In genomic region chr18:29779096-29779495, GRCh38 we compare ENCODE assay signal across 22 cellular contexts.
DNase-seq lines count a peak whose midpoint lies in the region; ATAC-seq and TF ChIP-seq lines count a peak whose summit lies in the region.
"Had no signal": no experiment of that assay in that cellular context is flagged by ENCODE, and none has a peak within 500 bp of the region (broad histone marks: within the 10 kb centered on the region; RNA-seq: fewer than 3 reads in every experiment).

No MANE protein-coding gene starts in this region.

- no peaks in the 10 kb centered on the region for H3K27me3 ChIP-seq in PC-9 (ENCODE audit: insufficient read depth, low read depth)
- no peaks in the 10 kb centered on the region for H3K27me3 ChIP-seq in tibial nerve

- H3K79me2 ChIP-seq in PC-9 (ENCODE audit: low read depth): no peaks in the 10 kb centered on the region

- H3K9me3 ChIP-seq in PC-9 (ENCODE audit: insufficient read depth, low read depth): no peaks in the 10 kb centered on the region
- H3K9me3 ChIP-seq in tibial nerve: no peaks in the 10 kb centered on the region
- H3K9me3 ChIP-seq: HAP-1 had no signal

- CTCF ChIA-PET in PC-9 (lab: Charles Lee): no interaction called here

- DNase-seq in GM03348 (ENCODE audit: low spot score) (peak; percentile 1), MV-4-11 (lab: John Stamatoyannopoulos, UW) (peak; percentile 15), fibroblast of gingiva (ENCODE audit: low read depth) (peak; percentile 27), myocyte (ENCODE audit: low read depth) (peak; percentile 7), PC-9 (no peak), tibial nerve (ENCODE audit: low spot score in 2 of 2) (no peak), hepatic stellate cell (ENCODE audit: low spot score) (no peak)
- DNase-seq: AML-193, DMS79 treated with DMSO at 0.1 percent for 48 hours, NCI-H1417, NCI-H187 treated with DMSO at 0.1 percent for 48 hours, NCI-H2227 treated with DMSO at 0.1 percent for 48 hours, NCI-H510A treated with DMSO at 0.1 percent for 48 hours, NCI-H82, PC-3, SIG-M5 had no signal

- H2AFZ ChIP-seq in PC-9: no peak overlapping the region

- H3K36me3 ChIP-seq in PC-9 (ENCODE audit: low read depth) (no peaks in the 10 kb centered on the region), tibial nerve (no peaks in the 10 kb centered on the region)
- H3K36me3 ChIP-seq: HAP-1 had no signal

- POLR2A ChIA-PET in PC-9 (lab: Charles Lee; ENCODE audit: unreplicated experiment): no interaction called here

- intact Hi-C loops in PC-9 (cut with micrococcal nuclease; ENCODE audit: unreplicated experiment): no loop called here

- no peaks in the 10 kb centered on the region for H3K9me2 ChIP-seq in PC-9 (ENCODE audit: insufficient read depth)

- no TSS peak for BruUV-seq in PC-9 (replicated peaks; lab: Mats Ljungman, UMichigan)

- no peak overlapping the region for H3K27ac ChIP-seq in PC-9
- no peak overlapping the region for H3K27ac ChIP-seq in tibial nerve
- H3K27ac ChIP-seq: C4-2B, RWPE1 had no signal

- no peak for TF ChIP-seq EP300 in tibial nerve (IDR thresholded peaks at IDR 0.05)

- H3K4me3 ChIP-seq in PC-9 (no peak overlapping the region), tibial nerve (no peak overlapping the region)
- H3K4me3 ChIP-seq: HAP-1, K562 had no signal

- H3K4me1 ChIP-seq in PC-9 (replicated peaks; ENCODE audit: insufficient read depth) (no peaks in the 10 kb centered on the region), tibial nerve (no peaks in the 10 kb centered on the region)

- no peak for TF ChIP-seq POLR2A in tibial nerve (IDR thresholded peaks at IDR 0.05)

- WGBS in tibial nerve, 2 donors: 82 to 95% methylated on average over 1 of the region's 1 CpG

- TF ChIP-seq CTCF in PC-9 (conservative IDR thresholded peaks at IDR 0.05) (no peak), tibial nerve (IDR thresholded peaks at IDR 0.05) (no peak)

- no peaks in the 10 kb centered on the region for H3F3A ChIP-seq in PC-9 (ENCODE audit: insufficient read depth, low read depth)

- no peak for ATAC-seq in GM21737 (IDR thresholded peaks at IDR 0.05; ENCODE audit: unreplicated experiment)
- ATAC-seq: K562, PC-3, SK-N-SH treated with all-trans-retinoic acid at 6 μM for 48 hours had no signal

- no peaks in the 10 kb centered on the region for H4K20me1 ChIP-seq in PC-9 (ENCODE audit: insufficient read depth)

- no peak overlapping the region for H3K4me2 ChIP-seq in PC-9

Comparison
In these comparisons a context has a peak if more than half of its experiments do, and no peak if none do; other contexts are left out.
1. DNase-seq: peak in GM03348 (single experiment), MV-4-11 (single experiment), fibroblast of gingiva (single experiment) and myocyte (single experiment); none in PC-9 (0 of 2), tibial nerve (0 of 2) and hepatic stellate cell (single experiment).